ENCODE assay signal across 11 cellular contexts in genomic region chr2:217279571-217279970, GRCh38.
DNase-seq lines count a peak whose midpoint lies in the region; ATAC-seq, FAIRE-seq and TF ChIP-seq lines count a peak whose summit lies in the region.
"Had no signal": no experiment of that assay in that cellular context is flagged by ENCODE, and none has a peak within 500 bp of the region (broad histone marks: within the 10 kb centered on the region; RNA-seq: fewer than 3 reads in every experiment).

No MANE protein-coding gene starts in this region.

- H3K4me2 ChIP-seq in keratinocyte (ENCODE audit: control insufficient read depth, extremely low read depth, insufficient read depth, low read depth, low read length) (no peak overlapping the region), HepG2 (ENCODE audit: low read depth, low read length) (no peak overlapping the region)

- FAIRE-seq in bronchial epithelial cell (lab: Jason Lieb, UNC) (no peak), keratinocyte (lab: Jason Lieb, UNC) (peak; percentile 69), urothelium cell line (lab: Jason Lieb, UNC) (no peak), HepG2 (lab: Jason Lieb, UNC) (no peak)

- H2AFZ ChIP-seq in keratinocyte (ENCODE audit: control insufficient read depth, low read length): no peak overlapping the region
- H2AFZ ChIP-seq in HepG2 (ENCODE audit: low read length): no peak overlapping the region

- dilution Hi-C loops in keratinocyte (cut with MboI; ENCODE audit: extremely low pct_ligation_motif_present, low sequenced_read_pairs): no loop called here

- H3K9me3 ChIP-seq in keratinocyte (ENCODE audit: control insufficient read depth, low read depth, low read length): no peaks in the 10 kb centered on the region
- no peaks in the 10 kb centered on the region for H3K9me3 ChIP-seq in HepG2 (ENCODE audit: low read length)

- POLR2A ChIA-PET in HepG2 (lab: Yijun Ruan, JAX): no interaction called here

- no peaks in the 10 kb centered on the region for H4K20me1 ChIP-seq in keratinocyte (ENCODE audit: control insufficient read depth, extremely low read depth, insufficient read depth, low read length)
- H4K20me1 ChIP-seq in HepG2 (ENCODE audit: insufficient read depth, low read length): no peaks in the 10 kb centered on the region

- H3K27me3 ChIP-seq in bronchial epithelial cell (ENCODE audit: control insufficient read depth, insufficient read depth, low read length) (no peaks in the 10 kb centered on the region), keratinocyte (ENCODE audit: control insufficient read depth, extremely low read depth, insufficient read depth, low read length) (no peaks in the 10 kb centered on the region), HepG2 (ENCODE audit: control insufficient read depth in 1 of 2, insufficient read depth in 2 of 2, low read length in 2 of 2) (0 out of 5 replicates have a peak, but pooled peaks cover 0 to 3% of the 10 kb centered on the region in 2 experiments)

- no peak for TF ChIP-seq POLR2A in HepG2 (IDR thresholded peaks at IDR 0.05; ENCODE audit: insufficient read depth in 1 of 2, low read depth in 2 of 2, low read length in 2 of 2)

- no peak overlapping the region for H3K27ac ChIP-seq in keratinocyte (ENCODE audit: control insufficient read depth, insufficient read depth, low read length)
- H3K27ac ChIP-seq in HepG2 (ENCODE audit: extremely low read length, insufficient read depth, low read length): no peak overlapping the region
- H3K27ac ChIP-seq: cardiac muscle cell had no signal

- TF ChIP-seq EP300 in HepG2 (IDR thresholded peaks at IDR 0.05; ENCODE audit: low read depth in 2 of 2, low read length in 2 of 2) (no peak), HepG2 (CRISPR knock-in tag; IDR thresholded peaks at IDR 0.05; ENCODE audit: borderline replicate concordance) (no peak)

- no peak for ATAC-seq in HepG2
- ATAC-seq: activated CD8-positive, alpha-beta memory T cell treated with anti-CD3 and anti-CD28 coated beads, Interleukin-2, amount 10 ng/mL, durations not matched to agents 7 days and 5 days had no signal

- H3K9ac ChIP-seq in keratinocyte (ENCODE audit: control insufficient read depth, extremely low read depth, insufficient read depth, low read length): no peak overlapping the region
- H3K9ac ChIP-seq in HepG2 (ENCODE audit: insufficient read depth, low read depth, low read length): no peak overlapping the region

- H3K4me3 ChIP-seq in bronchial epithelial cell (ENCODE audit: low read depth, low read length): no peak overlapping the region
- H3K4me3 ChIP-seq in keratinocyte (ENCODE audit: control insufficient read depth in 2 of 3, extremely low read depth in 1 of 3, insufficient read depth in 2 of 3, low read depth in 1 of 3, low read length in 3 of 3): no peak overlapping the region
- H3K4me3 ChIP-seq in HepG2 (replicated peaks in 1 of 3; ENCODE audit: insufficient read depth in 1 of 3, low read depth in 2 of 3, low read length in 3 of 3): no peak overlapping the region
- H3K4me3 ChIP-seq: cardiac muscle cell had no signal

- no peaks in the 10 kb centered on the region for H3K9me1 ChIP-seq in keratinocyte (ENCODE audit: control insufficient read depth, extremely low read depth, insufficient read depth, low read length)

- H3K36me3 ChIP-seq in bronchial epithelial cell (ENCODE audit: control insufficient read depth, insufficient read depth, low read length): no peaks in the 10 kb centered on the region
- H3K36me3 ChIP-seq in keratinocyte (ENCODE audit: control insufficient read depth in 2 of 2, extremely low read depth in 1 of 2, insufficient read depth in 2 of 2, low read length in 2 of 2): no peaks in the 10 kb centered on the region
- no peaks in the 10 kb centered on the region for H3K36me3 ChIP-seq in HepG2 (replicated peaks in 1 of 2; ENCODE audit: control insufficient read depth in 1 of 2, insufficient read depth in 2 of 2, low read length in 2 of 2)
- H3K36me3 ChIP-seq: cardiac muscle cell had no signal

- H3K79me2 ChIP-seq in keratinocyte (ENCODE audit: control insufficient read depth, insufficient read depth, low read length) (no peaks in the 10 kb centered on the region), HepG2 (ENCODE audit: insufficient read depth, low read length) (no peaks in the 10 kb centered on the region)

- DNase-seq in HT1080 (ENCODE audit: low read depth) (peak; percentile 88), bronchial epithelial cell (ENCODE audit: low read depth) (peak; percentile 56), keratinocyte (ENCODE audit: low read depth, low spot score) (no peak), urothelium cell line (ENCODE audit: low spot score) (peak; percentile 60), Kasumi-1 (lab: John Stamatoyannopoulos, UW) (no peak), HepG2 (ENCODE audit: low spot score) (no peak), OCI-M1 (lab: John Stamatoyannopoulos, UW) (no peak)
- DNase-seq: activated CD8-positive, alpha-beta memory T cell treated with anti-CD3 and anti-CD28 coated beads, Interleukin-2, amount 10 ng/mL, durations not matched to agents 7 days and 5 days; NCI-H345; SW 1271 had no signal

- in situ Hi-C loops in HepG2 (cut with HindIII; ENCODE audit: extremely low pct_ligation_motif_present, low pct_unique_long_range_greater_than_20kb): no loop called here

- H3K4me1 ChIP-seq in keratinocyte (ENCODE audit: control insufficient read depth, extremely low read depth, insufficient read depth, low read length) (peaks cover 19% of the 10 kb centered on the region), HepG2 (ENCODE audit: insufficient read depth, low read length) (no peaks in the 10 kb centered on the region)

- TF ChIP-seq CTCF in bronchial epithelial cell (IDR thresholded peaks at IDR 0.05; ENCODE audit: insufficient read depth, low read length, severe bottlenecking) (no peak), keratinocyte (optimal IDR thresholded peaks at IDR 0.05 in 1 of 3, IDR thresholded peaks at IDR 0.05 in 1 of 3, conservative IDR thresholded peaks at IDR 0.05 in 1 of 3; ENCODE audit: extremely low read depth in 1 of 3, insufficient read depth in 2 of 3, low read length in 3 of 3) (no peak), HepG2 (CRISPR knock-in tag; IDR thresholded peaks at IDR 0.05) (no peak)

- BruUV-seq in HepG2 (replicated peaks; lab: Mats Ljungman, UMichigan): no TSS peak

- TF ChIP-seq RAD21 in HepG2 (CRISPR knock-in tag; IDR thresholded peaks at IDR 0.05): no peak

- intact Hi-C loops in HepG2 (cut with micrococcal nuclease; ENCODE audit: unreplicated experiment): no loop called here

- CTCF ChIA-PET in HepG2 (lab: Yijun Ruan, JAX; ENCODE audit: low intra/inter-chr PET ratio, low total read pairs): no interaction called here

TF ChIP-seq in HepG2, 621 proteins besides CTCF, POLR2A, EP300 and RAD21:
- TF ChIP-seq ZNF543 (CRISPR knock-in tag; IDR thresholded peaks at IDR 0.05) (no peak), ZNF367 (CRISPR knock-in tag; IDR thresholded peaks at IDR 0.05; ENCODE audit: borderline replicate concordance) (no peak), ZNF7 (CRISPR knock-in tag; IDR thresholded peaks at IDR 0.05) (no peak), SRY (CRISPR knock-in tag; IDR thresholded peaks at IDR 0.05) (no peak), ARID2 (CRISPR knock-in tag; IDR thresholded peaks at IDR 0.05; ENCODE audit: borderline replicate concordance) (no peak), TBL1XR1 (IDR thresholded peaks at IDR 0.05; ENCODE audit: borderline replicate concordance, low read length, partially characterized antibody) (no peak), ZNF567 (CRISPR knock-in tag; IDR thresholded peaks at IDR 0.05; ENCODE audit: borderline replicate concordance) (no peak), ZNF558 (CRISPR knock-in tag; IDR thresholded peaks at IDR 0.05; ENCODE audit: borderline replicate concordance) (no peak), ELF3 (CRISPR knock-in tag; IDR thresholded peaks at IDR 0.05) (no peak), NFE2 (CRISPR knock-in tag; IDR thresholded peaks at IDR 0.05) (no peak), ZSCAN22 (CRISPR knock-in tag; IDR thresholded peaks at IDR 0.05) (no peak), LRRFIP1 (CRISPR knock-in tag; conservative IDR thresholded peaks at IDR 0.05) (no peak), ISX (CRISPR knock-in tag; conservative IDR thresholded peaks at IDR 0.05) (no peak), TRAFD1 (CRISPR knock-in tag; IDR thresholded peaks at IDR 0.05; ENCODE audit: borderline replicate concordance) (no peak), SKI (IDR thresholded peaks at IDR 0.05; ENCODE audit: partially characterized antibody) (no peak)

Comparison
In these comparisons a context has a peak if more than half of its experiments do, and no peak if none do; other contexts are left out.
1. DNase-seq: peak in HT1080 (single experiment), bronchial epithelial cell (single experiment) and urothelium cell line (single experiment); none in keratinocyte (single experiment), Kasumi-1 (0 of 2), HepG2 (single experiment) and OCI-M1 (single experiment).